Comparison of ENCODE assay signal across 18 cellular contexts in the genomic region with DNA sequence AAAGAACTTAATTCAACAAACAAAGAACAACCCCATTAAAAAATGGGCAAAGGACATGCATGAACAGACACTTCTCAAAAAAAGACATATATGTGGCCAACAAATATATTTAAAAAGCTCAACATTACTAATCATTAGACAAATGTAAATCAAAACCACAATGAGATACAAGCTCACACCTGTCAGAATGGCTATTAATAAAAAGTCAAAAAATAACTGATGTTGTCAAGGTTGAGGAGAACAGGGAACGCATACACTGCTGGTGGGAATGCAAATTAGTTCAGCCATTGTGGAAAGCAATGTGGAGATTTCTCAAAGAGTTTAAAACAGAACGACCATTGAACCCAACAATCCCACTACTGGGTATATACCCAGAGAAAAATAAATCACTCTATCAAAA. TPM values are rescaled to one million over a fixed set of nuclear protein-coding genes. Genes with fewer than 3 reads are reported as not detected.
DNase-seq lines count a peak whose midpoint lies in the region; ATAC-seq and TF ChIP-seq lines count a peak whose summit lies in the region.
"Had no signal": no experiment of that assay in that cellular context is flagged by ENCODE, and none has a peak within 500 bp of the region (broad histone marks: within the 10 kb centered on the region; RNA-seq: fewer than 3 reads in every experiment).

No MANE protein-coding gene starts in this region.

- intact Hi-C loops in transverse colon (cut with DNase I; ENCODE audit: low total_unique reads): no loop called here

- no peaks in the 10 kb centered on the region for H3K27me3 ChIP-seq in transverse colon

- in situ Hi-C loops in transverse colon (cut with MboI; ENCODE audit: low pct_ligation_motif_present in 1 of 4, low pct_unique_long_range_greater_than_20kb in 1 of 4, low sequenced_read_pairs in 3 of 4): loop anchor here in 2 of 4 donors (25.0 kb wide), 2 partner anchors 191 to 416 kb away; no protein-coding TSS in a partner anchor

- no peak for TF ChIP-seq CTCF in endothelial cell (IDR thresholded peaks at IDR 0.05; ENCODE audit: unreplicated experiment)
- no peak for TF ChIP-seq CTCF in transverse colon (IDR thresholded peaks at IDR 0.05)

- H3K27ac Mint-ChIP-seq in endothelial cell (ENCODE audit: unreplicated experiment): no peak overlapping the region
- H3K27ac Mint-ChIP-seq: activated T-helper 2 cell treated with anti-CD3 and anti-CD28 coated beads, Interferon-gamma antibody, Interleukin-2, Interleukin-4, amounts not matched to agents 10 μg/mL and 5 μg/mL and 100 μg/mL, durations not matched to agents 14 hours and 24 hours and 36 hours; T-helper 2 cell treated with Interferon-gamma antibody and Interleukin-4, amounts not matched to agents 5 μg/mL and 100 μg/mL, for 36 hours had no signal

- peaks cover 34% of the 10 kb centered on the region for H3K4me1 Mint-ChIP-seq in endothelial cell (ENCODE audit: unreplicated experiment)

- H3K9me3 Mint-ChIP-seq in endothelial cell (ENCODE audit: unreplicated experiment): no peaks in the 10 kb centered on the region
- H3K9me3 Mint-ChIP-seq: activated T-helper 2 cell treated with anti-CD3 and anti-CD28 coated beads, Interferon-gamma antibody, Interleukin-2, Interleukin-4, amounts not matched to agents 10 μg/mL and 5 μg/mL and 100 μg/mL, durations not matched to agents 14 hours and 24 hours and 36 hours had no signal

- H3K4me3 Mint-ChIP-seq in endothelial cell (ENCODE audit: unreplicated experiment): no peak overlapping the region
- H3K4me3 Mint-ChIP-seq: T-helper 2 cell treated with Interferon-gamma antibody and Interleukin-4, amounts not matched to agents 5 μg/mL and 100 μg/mL, for 36 hours had no signal

- H3K27me3 Mint-ChIP-seq in endothelial cell (ENCODE audit: unreplicated experiment): no peaks in the 10 kb centered on the region

- 83 to 92% methylated on average over 2 of the region's 2 CpGs for WGBS in transverse colon (ENCODE audit: low coverage in 1 of 2), 2 donors

- ATAC-seq in GM18498 (IDR thresholded peaks at IDR 0.05; ENCODE audit: unreplicated experiment): peak; percentile 76
- ATAC-seq in GM19397 (IDR thresholded peaks at IDR 0.05; ENCODE audit: unreplicated experiment): peak; percentile 81
- ATAC-seq in HG02759 (IDR thresholded peaks at IDR 0.05; ENCODE audit: unreplicated experiment): peak; percentile 82
- peak; percentile 52 for ATAC-seq in HG03469 (IDR thresholded peaks at IDR 0.05; ENCODE audit: unreplicated experiment)
- no peak for ATAC-seq in GM21381 (IDR thresholded peaks at IDR 0.05; ENCODE audit: unreplicated experiment)
- ATAC-seq: A549 had no signal

- peaks cover 0 to under 1% (median 0%) of the 10 kb centered on the region in 4 donors for H3K36me3 ChIP-seq in transverse colon

- no peaks in the 10 kb centered on the region for H3K4me1 ChIP-seq in transverse colon
- H3K4me1 ChIP-seq: A549 had no signal

- no peak overlapping the region for H3K27ac ChIP-seq in transverse colon
- H3K27ac ChIP-seq: A549 had no signal

- no peak overlapping the region for H3K4me3 ChIP-seq in transverse colon
- H3K4me3 ChIP-seq: A549 had no signal

- DNase-seq in activated T-cell treated with anti-CD3 and anti-CD28 coated beads, Interleukin-2, amount 50 U/mL, for 1 hour: no peak
- DNase-seq in endothelial cell (ENCODE audit: low spot score) (no peak), transverse colon (no peak)
- DNase-seq: activated CD4-positive, alpha-beta T cell treated with anti-CD3 and anti-CD28 coated beads, Interleukin-2, amount 50 U/mL, for 1 hour; dermis blood vessel endothelial cell; kidney glomerular epithelial cell; NCI-H2029 treated with DMSO at 0.1 percent for 48 hours; NCI-H774; small intestine; substantia nigra had no signal

- no peaks in the 10 kb centered on the region for H3K36me3 Mint-ChIP-seq in endothelial cell (ENCODE audit: low read depth, unreplicated experiment)

- no peaks in the 10 kb centered on the region for H3K9me3 ChIP-seq in transverse colon
- H3K9me3 ChIP-seq: A549 had no signal

- no peak for TF ChIP-seq POLR2A in transverse colon (IDR thresholded peaks at IDR 0.05)

- no peak for TF ChIP-seq EP300 in transverse colon (IDR thresholded peaks at IDR 0.05; ENCODE audit: low read depth)

RNA-seq across cellular contexts. Expression of a gene that starts 19.1 kb away (rescaled TPM):
- total RNA-seq in endothelial cell (ENCODE audit: unreplicated experiment) (11.9 TPM), transverse colon (10 to 100 TPM in 3 of 4 donors, 1 to 10 TPM in 1; 9.0 to 34.4 (median 21.4) TPM)
